8 cellular contexts compared by ENCODE assay signal in the genomic region with DNA sequence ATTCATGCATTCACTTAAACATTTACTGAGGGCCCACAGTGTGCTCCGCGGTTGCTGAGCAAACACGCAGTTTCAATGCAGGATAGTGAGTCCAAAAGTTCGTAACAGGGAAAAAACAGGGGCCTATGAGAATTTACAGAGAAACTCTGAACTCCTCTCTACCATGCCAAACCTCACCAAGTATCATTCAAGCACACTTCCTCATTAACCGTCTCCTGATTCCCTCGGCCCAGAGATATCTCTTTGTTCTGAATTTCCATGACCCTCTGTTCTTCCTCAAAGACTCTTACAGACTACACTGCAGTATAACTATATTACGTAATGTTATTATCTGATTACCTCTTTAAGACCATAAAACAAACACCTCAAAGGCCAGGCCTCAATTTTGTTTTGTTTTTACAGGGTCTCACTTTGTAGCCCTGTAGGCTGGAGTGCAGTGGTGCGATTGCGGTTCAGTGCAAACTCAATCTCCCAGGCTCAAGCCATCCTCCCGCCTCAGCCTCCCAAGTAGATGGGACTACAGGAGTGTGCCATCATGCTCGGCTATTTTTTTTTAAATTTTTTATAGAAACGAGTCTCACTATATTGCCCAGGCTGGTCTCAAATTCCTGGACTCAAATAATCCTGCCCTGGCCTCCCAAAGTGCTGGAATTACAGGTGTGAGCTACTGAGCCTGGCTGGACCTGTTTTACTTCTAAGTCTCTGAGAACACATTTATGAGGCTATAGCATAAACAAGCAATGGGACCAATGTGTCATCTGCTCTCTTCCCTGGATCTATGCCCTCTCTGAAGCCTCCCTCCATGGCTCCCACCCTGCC. TPM values are rescaled to one million over a fixed set of nuclear protein-coding genes. Genes with fewer than 3 reads are reported as not detected.
DNase-seq lines count a peak whose midpoint lies in the region; ATAC-seq and TF ChIP-seq lines count a peak whose summit lies in the region.

No MANE protein-coding gene starts in this region.

- H3K4me3 Mint-ChIP-seq in activated naive CD4-positive, alpha-beta T cell treated with anti-CD3 and anti-CD28 coated beads, Interleukin-2, amount 10 ng/mL, durations not matched to agents 7 days and 5 days: peak overlapping the region; percentile 51
- peak overlapping the region; percentile 91 for H3K4me3 Mint-ChIP-seq in T-helper 17 cell

- no peaks in the 10 kb centered on the region for H3K27me3 Mint-ChIP-seq in activated naive CD4-positive, alpha-beta T cell treated with anti-CD3 and anti-CD28 coated beads, Interleukin-2, amount 10 ng/mL, durations not matched to agents 7 days and 5 days
- H3K27me3 Mint-ChIP-seq in T-helper 17 cell: no peaks in the 10 kb centered on the region

- H3K36me3 Mint-ChIP-seq in activated naive CD4-positive, alpha-beta T cell treated with anti-CD3 and anti-CD28 coated beads, Interleukin-2, amount 10 ng/mL, durations not matched to agents 7 days and 5 days: peaks cover 38% of the 10 kb centered on the region
- H3K36me3 Mint-ChIP-seq in T-helper 17 cell (ENCODE audit: low read depth): peaks cover 10% of the 10 kb centered on the region

- H3K36me3 ChIP-seq in iPS-15b (ENCODE audit: control insufficient read depth, insufficient read depth, low read length): peaks cover 16% of the 10 kb centered on the region
- peaks cover 0 to 49% (median 8%) of the 10 kb centered on the region in 3 donors for H3K36me3 ChIP-seq in tibial nerve

- 42 to 51% methylated on average over 12 of the region's 12 CpGs for WGBS in tibial nerve, 2 donors

- no peaks in the 10 kb centered on the region for H3K9me3 Mint-ChIP-seq in activated naive CD4-positive, alpha-beta T cell treated with anti-CD3 and anti-CD28 coated beads, Interleukin-2, amount 10 ng/mL, durations not matched to agents 7 days and 5 days

- peaks cover 70% of the 10 kb centered on the region for H3K4me1 Mint-ChIP-seq in activated naive CD4-positive, alpha-beta T cell treated with anti-CD3 and anti-CD28 coated beads, Interleukin-2, amount 10 ng/mL, durations not matched to agents 7 days and 5 days
- H3K4me1 Mint-ChIP-seq in T-helper 17 cell: peaks cover 55% of the 10 kb centered on the region

- H3K9ac ChIP-seq in iPS-15b (ENCODE audit: low read depth, low read length): peak overlapping the region; percentile 28

- H3K4me1 ChIP-seq in iPS-15b (ENCODE audit: control insufficient read depth, insufficient read depth, low read length) (peaks cover 14% of the 10 kb centered on the region), tibial nerve (peaks cover 0 to 76% (median 38%) of the 10 kb centered on the region in 4 donors)

- no peak for DNase-seq in activated naive CD4-positive, alpha-beta T cell treated with anti-CD3 and anti-CD28 coated beads, Interleukin-2, amount 10 ng/mL, durations not matched to agents 7 days and 5 days
- no peak for DNase-seq in activated naive CD4-positive, alpha-beta T cell treated with Interleukin-2 at 50 U/mL for 16 hours
- no peak for DNase-seq in T-helper 17 cell
- no peak for DNase-seq in tibial nerve (ENCODE audit: low spot score in 2 of 2)
- no peak for DNase-seq in retina
- no peak for DNase-seq in NCI-H2227 (lab: John Stamatoyannopoulos, UW; ENCODE audit: unreplicated experiment)
- no peak for DNase-seq in C1 segment of cervical spinal cord (lab: John Stamatoyannopoulos, UW)

- H3K9me3 ChIP-seq in T-helper 17 cell (ENCODE audit: control insufficient read depth, low read length, poor library complexity, severe bottlenecking): no peaks in the 10 kb centered on the region
- no peaks in the 10 kb centered on the region for H3K9me3 ChIP-seq in iPS-15b (ENCODE audit: control insufficient read depth, insufficient read depth, low read length)
- H3K9me3 ChIP-seq in tibial nerve: no peaks in the 10 kb centered on the region

- no peak for TF ChIP-seq CTCF in tibial nerve (IDR thresholded peaks at IDR 0.05)

- no peak for TF ChIP-seq POLR2A in tibial nerve (IDR thresholded peaks at IDR 0.05)

- H3K27ac ChIP-seq in tibial nerve: peak overlapping the region in 2 of 4 donors; percentile 55 to 70

- CTCF ChIA-PET in activated naive CD4-positive, alpha-beta T cell treated with anti-CD3 and anti-CD28 coated beads, Interleukin-2, amount 10 ng/mL, durations not matched to agents 7 days and 5 days (lab: Charles Lee): interaction anchor here (0.6 to 2.2 kb wide), 11 partner anchors 15 to 194 kb away, joined by 3 to 12 read pairs (median 5); no protein-coding TSS in a partner anchor

- ATAC-seq in T-helper 17 cell: no peak

- H3K27me3 ChIP-seq in iPS-15b (ENCODE audit: control insufficient read depth, insufficient read depth, low read length): no peaks in the 10 kb centered on the region
- no peaks in the 10 kb centered on the region for H3K27me3 ChIP-seq in tibial nerve

- H3K4me3 ChIP-seq in iPS-15b (ENCODE audit: low read depth, low read length) (peak overlapping the region; percentile 5), tibial nerve (peak overlapping the region in 3 of 4 donors; percentile 6 to 17 (median 9))

- peak overlapping the region; percentile 58 for H3K27ac Mint-ChIP-seq in activated naive CD4-positive, alpha-beta T cell treated with anti-CD3 and anti-CD28 coated beads, Interleukin-2, amount 10 ng/mL, durations not matched to agents 7 days and 5 days
- peak overlapping the region; percentile 97 for H3K27ac Mint-ChIP-seq in T-helper 17 cell

- TF ChIP-seq EP300 in tibial nerve (IDR thresholded peaks at IDR 0.05): no peak

RNA-seq across cellular contexts. Expression of a gene that starts 3.6 kb away (rescaled TPM):
- total RNA-seq in T-helper 17 cell: 10 to 100 TPM; 44.1 to 54.6 TPM
- 10 to 100 TPM; 32.7 to 62.3 (median 46.0) TPM for total RNA-seq in tibial nerve

RNA-seq across cellular contexts. Expression of a gene that starts 3.7 kb away (rescaled TPM):
- total RNA-seq in T-helper 17 cell (10 to 100 TPM; 15.1 to 18.7 TPM), tibial nerve (10 to 100 TPM in 2 of 4 donors, 1 to 10 TPM in 2; 9.0 to 17.7 (median 10.4) TPM)

RNA-seq across cellular contexts. Expression of a gene that starts 32.3 kb away (rescaled TPM):
- total RNA-seq in T-helper 17 cell: 100 to 1,000 TPM in 1 of 2 donors, 10 to 100 TPM in 1; 84.0 to 104 TPM
- total RNA-seq in tibial nerve: 10 to 100 TPM; 15.5 to 23.9 (median 19.3) TPM

RNA-seq across cellular contexts. Expression of a gene that starts 50.9 kb away (rescaled TPM):
- 1 to 10 TPM; 1.6 to 2.4 TPM for total RNA-seq in T-helper 17 cell
- total RNA-seq in tibial nerve: 1 to 10 TPM in 1 of 4 donors, under 1 TPM in 3; 0.20 to 1.2 (median 0.54) TPM
